8 cellular contexts compared by ENCODE assay signal in genomic region chr18:31424383-31424988, GRCh38. TPM values are rescaled to one million over a fixed set of nuclear protein-coding genes. Genes with fewer than 3 reads are reported as not detected.
A peak's percentile ranks its signal among the peaks of the same experiment; 100 is the strongest.
DNase-seq lines count a peak whose midpoint lies in the region; ATAC-seq, FAIRE-seq and TF ChIP-seq lines count a peak whose summit lies in the region.

No MANE protein-coding gene starts in this region.

- no peak overlapping the region for H3K27ac ChIP-seq in substantia nigra (ENCODE audit: low read depth, low read length, poor library complexity, severe bottlenecking)

- DNase-seq in A172 (ENCODE audit: low spot score) (peak; percentile 49), GM12892 (ENCODE audit: insufficient read length) (no peak), OCI-M1 (lab: John Stamatoyannopoulos, UW) (peak; percentile 64), foreskin fibroblast (no peak), substantia nigra (lab: John Stamatoyannopoulos, UW) (no peak), NCI-H2196 (lab: John Stamatoyannopoulos, UW; ENCODE audit: unreplicated experiment) (no peak), DMS79 (lab: John Stamatoyannopoulos, UW) (no peak)

- FAIRE-seq in GM12892 (lab: Jason Lieb, UNC), result peak; percentile 95

- TF ChIP-seq CTCF in foreskin fibroblast (IDR thresholded peaks at IDR 0.05; ENCODE audit: low read depth, low read length), result peak; percentile 36

- peak; percentile 65 for ATAC-seq in HG02981 (IDR thresholded peaks at IDR 0.05; ENCODE audit: unreplicated experiment)

- no peak for TF ChIP-seq POLR2A in GM12892 (IDR thresholded peaks at IDR 0.05; ENCODE audit: low read depth, low read length)

- no peak overlapping the region for H3K4me3 ChIP-seq in foreskin fibroblast (ENCODE audit: low read depth in 1 of 2, low read length in 2 of 2)

RNA-seq across cellular contexts. Expression of gene DSG3, which starts 23.1 kb away (rescaled TPM):
- 0.07 TPM in 1 of 2 replicates, not detected in the other for total RNA-seq in A172 (2014; rRNA removed; shearing (Covaris generic))
- polyA plus RNA-seq in GM12892 (2012; ENCODE audit: missing spikeins), result 0.08 TPM

RNA-seq across cellular contexts. Expression of gene DSG4, which starts 47.9 kb away (rescaled TPM):
- not detected in 2 replicates for total RNA-seq in A172 (2014; rRNA removed; shearing (Covaris generic))
- 0.28 TPM for polyA plus RNA-seq in GM12892 (2012; ENCODE audit: missing spikeins)

Comparison
In these comparisons a context has a peak if more than half of its experiments do, and no peak if none do; other contexts are left out.
1. DNase-seq: peak in A172 (single experiment) and OCI-M1 (single experiment); none in GM12892 (single experiment), foreskin fibroblast (0 of 2), substantia nigra (0 of 49), NCI-H2196 (single experiment) and DMS79 (single experiment).